ENCODE assay signal across 13 cellular contexts in the genomic region with DNA sequence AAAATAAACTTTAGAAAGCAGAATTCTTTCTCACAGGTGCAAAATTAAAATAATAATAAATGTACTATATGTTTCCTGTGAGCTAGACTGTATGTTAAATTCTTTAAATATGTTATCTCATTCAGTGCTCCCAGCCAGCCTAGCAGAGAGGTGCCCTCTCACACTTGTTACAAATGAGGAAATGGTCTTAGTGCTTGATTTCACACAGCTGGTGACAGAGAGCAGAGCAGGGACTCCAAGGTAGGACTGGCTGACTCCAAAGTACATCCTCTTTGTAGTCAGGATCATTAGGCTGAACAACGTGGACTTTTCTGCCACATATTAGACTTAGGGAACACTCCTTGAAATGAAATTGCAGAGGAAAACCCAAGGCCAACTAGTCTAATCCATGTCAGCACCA.
DNase-seq lines count a peak whose midpoint lies in the region; ATAC-seq and TF ChIP-seq lines count a peak whose summit lies in the region.
"Had no signal": no experiment of that assay in that cellular context is flagged by ENCODE, and none has a peak within 500 bp of the region (broad histone marks: within the 10 kb centered on the region; RNA-seq: fewer than 3 reads in every experiment).

No MANE protein-coding gene starts in this region.

- TF ChIP-seq CTCF in PC-9 (conservative IDR thresholded peaks at IDR 0.05) = no peak
- TF ChIP-seq CTCF in coronary artery (IDR thresholded peaks at IDR 0.05) = no peak

- H3K9me2 ChIP-seq in PC-9 (ENCODE audit: insufficient read depth) = no peaks in the 10 kb centered on the region

- POLR2A ChIA-PET in PC-9 (lab: Charles Lee; ENCODE audit: unreplicated experiment) = no interaction called here

- H3K79me2 ChIP-seq in PC-9 (ENCODE audit: low read depth) = no peaks in the 10 kb centered on the region

- H3K27me3 ChIP-seq in PC-9 (ENCODE audit: insufficient read depth, low read depth) = no peaks in the 10 kb centered on the region
- H3K27me3 ChIP-seq: breast epithelium, foreskin keratinocyte, SJSA1 had no signal

- CTCF ChIA-PET in PC-9 (lab: Charles Lee) = no interaction called here

- no peak overlapping the region for H3K4me2 ChIP-seq in PC-9

- H3F3A ChIP-seq in PC-9 (ENCODE audit: insufficient read depth, low read depth) = no peaks in the 10 kb centered on the region

- H3K36me3 ChIP-seq in PC-9 (ENCODE audit: low read depth) = no peaks in the 10 kb centered on the region
- H3K36me3 ChIP-seq: breast epithelium, SJSA1 had no signal

- intact Hi-C loops in PC-9 (cut with micrococcal nuclease; ENCODE audit: unreplicated experiment) = no loop called here

- no peak overlapping the region for H2AFZ ChIP-seq in PC-9

- ATAC-seq in GM18511 (IDR thresholded peaks at IDR 0.05; ENCODE audit: unreplicated experiment) (peak; percentile 69), GM21515 (IDR thresholded peaks at IDR 0.05; ENCODE audit: unreplicated experiment) (peak; percentile 58), HG03342 (IDR thresholded peaks at IDR 0.05; ENCODE audit: unreplicated experiment) (peak; percentile 75)
- ATAC-seq: foreskin keratinocyte had no signal

- no peaks in the 10 kb centered on the region for H3K4me1 ChIP-seq in PC-9 (replicated peaks; ENCODE audit: insufficient read depth)
- H3K4me1 ChIP-seq: breast epithelium, foreskin keratinocyte, SJSA1 had no signal

- DNase-seq in RPMI8226 (peak; percentile 7), NCI-H1105 (lab: John Stamatoyannopoulos, UW) (no peak), SIG-M5 treated with dmso at 0.1 percent for 504 hours (lab: John Stamatoyannopoulos, UW; ENCODE audit: unreplicated experiment) (no peak), PC-9 (no peak), coronary artery (ENCODE audit: low spot score) (no peak)
- DNase-seq: activated naive CD4-positive, alpha-beta T cell treated with anti-CD3 and anti-CD28 coated beads for 36 hours; foreskin keratinocyte; NCI-H526 treated with DMSO at 0.1 percent for 48 hours had no signal

- no peaks in the 10 kb centered on the region for H4K20me1 ChIP-seq in PC-9 (ENCODE audit: insufficient read depth)

- BruUV-seq in PC-9 (replicated peaks; lab: Mats Ljungman, UMichigan) = no TSS peak

- H3K4me3 ChIP-seq in PC-9 (no peak overlapping the region), coronary artery (no peak overlapping the region)
- H3K4me3 ChIP-seq: breast epithelium, SJSA1 had no signal

- H3K27ac ChIP-seq in PC-9 = no peak overlapping the region
- no peak overlapping the region for H3K27ac ChIP-seq in coronary artery
- H3K27ac ChIP-seq: breast epithelium, foreskin keratinocyte, SJSA1 had no signal

- no peaks in the 10 kb centered on the region for H3K9me3 ChIP-seq in PC-9 (ENCODE audit: insufficient read depth, low read depth)
- H3K9me3 ChIP-seq: breast epithelium, SJSA1 had no signal
